ENCODE assay signal across 10 cellular contexts in genomic region chr15:25947336-25948080, GRCh38.
A peak's percentile ranks its signal among the peaks of the same experiment; 100 is the strongest.
DNase-seq lines count a peak whose midpoint lies in the region; FAIRE-seq and TF ChIP-seq lines count a peak whose summit lies in the region.
"Had no signal": no experiment of that assay in that cellular context is flagged by ENCODE, and none has a peak within 500 bp of the region (broad histone marks: within the 10 kb centered on the region; RNA-seq: fewer than 3 reads in every experiment).

No MANE protein-coding gene starts in this region.

- H3K36me3 ChIP-seq in mammary epithelial cell (ENCODE audit: insufficient read depth, low read length) (no peaks in the 10 kb centered on the region), spleen (no peaks in the 10 kb centered on the region)

- H3K4me3 ChIP-seq in mammary epithelial cell (replicated peaks in 1 of 3; ENCODE audit: insufficient read depth in 1 of 3, low read depth in 2 of 3, low read length in 3 of 3) (no peak overlapping the region), fibroblast of the aortic adventitia (ENCODE audit: low read depth, low read length) (no peak overlapping the region), spleen (no peak overlapping the region)
- H3K4me3 ChIP-seq: PC-9 had no signal

- no peaks in the 10 kb centered on the region for H4K20me1 ChIP-seq in mammary epithelial cell (ENCODE audit: insufficient read depth, low read length)

- H3K9ac ChIP-seq in mammary epithelial cell (ENCODE audit: insufficient read depth, low read length): no peak overlapping the region

- dilution Hi-C loops in mammary epithelial cell (cut with HindIII; ENCODE audit: low sequenced_read_pairs): no loop called here

- intact Hi-C loops in mammary epithelial cell (cut with micrococcal nuclease): no loop called here
- intact Hi-C loops in spleen (cut with DNase I; ENCODE audit: low total_unique reads): no loop called here

- CTCF ChIA-PET in mammary epithelial cell (lab: Charles Lee; ENCODE audit: low non-redundant PET): no interaction called here

- no peak for TF ChIP-seq POLR2A in spleen (IDR thresholded peaks at IDR 0.05)

- no TSS peak for BruUV-seq in mammary epithelial cell (replicated peaks; lab: Mats Ljungman, UMichigan)

- no peak overlapping the region for H2AFZ ChIP-seq in mammary epithelial cell (ENCODE audit: low read depth, low read length)
- H2AFZ ChIP-seq: PC-9 had no signal

- H3K4me1 ChIP-seq in mammary epithelial cell (ENCODE audit: insufficient read depth, low read length): no peaks in the 10 kb centered on the region
- H3K4me1 ChIP-seq in spleen: peaks cover 0 to 23% (median 0%) of the 10 kb centered on the region in 6 donors

- H3K9me3 ChIP-seq in mammary epithelial cell (replicated peaks; ENCODE audit: insufficient read depth, low read length) (peaks cover 32% of the 10 kb centered on the region), spleen (peaks cover 0 to 16% (median 5%) of the 10 kb centered on the region in 8 donors)

- TF ChIP-seq CTCF in mammary epithelial cell (conservative IDR thresholded peaks at IDR 0.05 in 1 of 2, IDR thresholded peaks at IDR 0.05 in 1 of 2; ENCODE audit: extremely low read depth in 1 of 2, insufficient read depth in 1 of 2, low read depth in 1 of 2, low read length in 2 of 2) (no peak), fibroblast of the aortic adventitia (IDR thresholded peaks at IDR 0.05; ENCODE audit: insufficient read depth, low read length) (no peak), spleen (IDR thresholded peaks at IDR 0.05 in 8 of 11, conservative IDR thresholded peaks at IDR 0.05 in 3 of 11) (no peak)

- no peaks in the 10 kb centered on the region for H3K79me2 ChIP-seq in mammary epithelial cell (ENCODE audit: insufficient read depth, low read length)

- DNase-seq in T47D (ENCODE audit: low read depth in 1 of 2, low spot score in 1 of 2) (peak; percentile 35 to 69), mammary epithelial cell (no peak), NCI-H526 (lab: John Stamatoyannopoulos, UW) (peak; percentile 69 to 75), fibroblast of the aortic adventitia (ENCODE audit: low read depth) (peak; percentile 6), urothelium cell line (ENCODE audit: low spot score) (peak; percentile 44), H4 (ENCODE audit: low spot score) (no peak), spleen (no peak), AG08396 (ENCODE audit: low spot score) (no peak)
- DNase-seq: activated CD8-positive, alpha-beta memory T cell treated with anti-CD3 and anti-CD28 coated beads, Interleukin-2, amount 50 U/mL, for 48 hours; PC-9 had no signal

- no peak overlapping the region for H3K4me2 ChIP-seq in mammary epithelial cell (ENCODE audit: insufficient read depth, low read depth, low read length)
- H3K4me2 ChIP-seq: PC-9 had no signal

- in situ Hi-C loops in T47D (cut with HindIII; ENCODE audit: low pct_unique_long_range_greater_than_20kb, low sequenced_read_pairs): no loop called here
- in situ Hi-C loops in mammary epithelial cell (cut with MboI; ENCODE audit: low sequenced_read_pairs in 2 of 2): no loop called here

- no peak overlapping the region for H3K27ac ChIP-seq in mammary epithelial cell (ENCODE audit: insufficient read depth, low read depth, low read length)
- no peak overlapping the region for H3K27ac ChIP-seq in spleen
- H3K27ac ChIP-seq: PC-9 had no signal

- H3K27me3 ChIP-seq in mammary epithelial cell (ENCODE audit: insufficient read depth, low read length) (no peaks in the 10 kb centered on the region), spleen (replicated peaks in 1 of 7) (no peaks in the 10 kb centered on the region)

- peak; percentile 5 for FAIRE-seq in urothelium cell line (lab: Jason Lieb, UNC)

- 21% methylated on average over 3 of the region's 4 CpGs for WGBS in mammary epithelial cell (ENCODE audit: low coverage, missing lambda C conversion rate)
- 37 to 45% (median 41%) methylated on average over 4 of the region's 4 CpGs for WGBS in spleen, 5 donors

Comparison
In these comparisons a context has a peak if more than half of its experiments do, and no peak if none do; other contexts are left out.
1. DNase-seq: peak in T47D (2 of 2), NCI-H526 (2 of 2), fibroblast of the aortic adventitia (single experiment) and urothelium cell line (single experiment); none in mammary epithelial cell (single experiment), H4 (single experiment), spleen (single experiment) and AG08396 (single experiment).